Comparison of ENCODE assay signal across 12 cellular contexts in the genomic region with DNA sequence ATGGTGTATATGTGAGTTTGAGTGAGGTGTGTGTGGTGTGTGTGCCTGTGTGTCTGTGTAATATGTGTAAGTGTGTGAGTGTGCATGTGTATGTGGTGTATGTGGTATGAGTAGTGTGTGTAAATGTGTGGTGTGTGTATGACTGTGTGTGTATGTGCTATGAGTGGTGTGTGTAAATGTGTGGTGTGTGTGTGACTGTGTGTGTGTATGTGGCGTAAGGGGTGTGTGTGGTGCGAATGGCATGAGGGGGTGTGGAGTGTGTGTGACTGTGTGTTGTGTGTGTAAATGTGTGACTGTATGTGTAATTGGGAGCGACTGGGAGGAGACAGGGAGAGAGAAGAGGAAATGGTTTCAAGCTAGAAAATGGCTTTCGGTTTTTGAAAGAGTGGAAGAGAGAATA. TPM values are rescaled to one million over a fixed set of nuclear protein-coding genes. Genes with fewer than 3 reads are reported as not detected.
DNase-seq lines count a peak whose midpoint lies in the region; ATAC-seq, FAIRE-seq and TF ChIP-seq lines count a peak whose summit lies in the region.
"Had no signal": no experiment of that assay in that cellular context is flagged by ENCODE, and none has a peak within 500 bp of the region (broad histone marks: within the 10 kb centered on the region; RNA-seq: fewer than 3 reads in every experiment).

No MANE protein-coding gene starts in this region.

- no peak overlapping the region for H3K27ac Mint-ChIP-seq in activated CD8-positive, alpha-beta memory T cell treated with anti-CD3 and anti-CD28 coated beads, Interleukin-2, amount 10 ng/mL, durations not matched to agents 7 days and 5 days
- H3K27ac Mint-ChIP-seq in glutamatergic neuron (ENCODE audit: unreplicated experiment), result peak overlapping the region; percentile 2
- H3K27ac Mint-ChIP-seq in stimulated activated naive CD8-positive, alpha-beta T cell treated with anti-CD3 and anti-CD28 coated beads, Interleukin-15, amount 100 ng/mL, for 72 hours, result peak overlapping the region in 1 of 2 donors; percentile 0
- H3K27ac Mint-ChIP-seq: activated B cell treated with CpG ODN at 0.5 μM for 24 hours had no signal

- H3K9me3 ChIP-seq in OCI-LY7 (ENCODE audit: low read length) (no peaks in the 10 kb centered on the region), kidney (ENCODE audit: control insufficient read depth in 1 of 2, low read length in 2 of 2) (no peaks in the 10 kb centered on the region)
- H3K9me3 ChIP-seq: heart right ventricle had no signal

- FAIRE-seq in kidney (lab: Jason Lieb, UNC) (no peak), H54 (lab: Jason Lieb, UNC) (no peak)

- H3K4me3 Mint-ChIP-seq in activated CD8-positive, alpha-beta memory T cell treated with anti-CD3 and anti-CD28 coated beads, Interleukin-2, amount 10 ng/mL, durations not matched to agents 7 days and 5 days, result peak overlapping the region; percentile 38
- H3K4me3 Mint-ChIP-seq in glutamatergic neuron (ENCODE audit: unreplicated experiment), result peak overlapping the region; percentile 71
- peak overlapping the region; percentile 11 to 49 for H3K4me3 Mint-ChIP-seq in stimulated activated naive CD8-positive, alpha-beta T cell treated with anti-CD3 and anti-CD28 coated beads, Interleukin-15, amount 100 ng/mL, for 72 hours

- no peaks in the 10 kb centered on the region for H3K36me3 Mint-ChIP-seq in activated CD8-positive, alpha-beta memory T cell treated with anti-CD3 and anti-CD28 coated beads, Interleukin-2, amount 10 ng/mL, durations not matched to agents 7 days and 5 days
- no peaks in the 10 kb centered on the region for H3K36me3 Mint-ChIP-seq in glutamatergic neuron (ENCODE audit: unreplicated experiment)

- no peak overlapping the region for H3K4me3 ChIP-seq in OCI-LY7 (ENCODE audit: low read depth, low read length, poor library complexity, severe bottlenecking)
- no peak overlapping the region for H3K4me3 ChIP-seq in kidney (ENCODE audit: low read length in 2 of 2)

- no peaks in the 10 kb centered on the region for H3K36me3 ChIP-seq in OCI-LY7 (ENCODE audit: insufficient read depth, low read length)
- H3K36me3 ChIP-seq in kidney (ENCODE audit: control insufficient read depth in 1 of 2, insufficient read depth in 2 of 2, low read length in 2 of 2), result no peaks in the 10 kb centered on the region
- H3K36me3 ChIP-seq: heart right ventricle had no signal

- peaks cover 12% of the 10 kb centered on the region for H3K27me3 Mint-ChIP-seq in activated CD8-positive, alpha-beta memory T cell treated with anti-CD3 and anti-CD28 coated beads, Interleukin-2, amount 10 ng/mL, durations not matched to agents 7 days and 5 days
- H3K27me3 Mint-ChIP-seq in glutamatergic neuron (ENCODE audit: unreplicated experiment), result peaks cover 1% of the 10 kb centered on the region
- H3K27me3 Mint-ChIP-seq in stimulated activated naive CD8-positive, alpha-beta T cell treated with anti-CD3 and anti-CD28 coated beads, Interleukin-15, amount 100 ng/mL, for 72 hours, result peaks cover 33% of the 10 kb centered on the region

- no peak for ATAC-seq in activated CD8-positive, alpha-beta memory T cell treated with anti-CD3 and anti-CD28 coated beads, Interleukin-2, amount 10 ng/mL, durations not matched to agents 7 days and 5 days
- peak; percentile 54 for ATAC-seq in stimulated activated naive CD8-positive, alpha-beta T cell treated with anti-CD3 and anti-CD28 coated beads, Interleukin-15, amount 100 ng/mL, for 72 hours
- ATAC-seq in HG02759 (IDR thresholded peaks at IDR 0.05; ENCODE audit: unreplicated experiment), result no peak

- H3K27ac ChIP-seq in OCI-LY7 (ENCODE audit: low read depth, low read length, poor library complexity, severe bottlenecking) (no peak overlapping the region), kidney (ENCODE audit: low read depth in 2 of 2, low read length in 2 of 2) (no peak overlapping the region)

- no peak for TF ChIP-seq POLR2A in H54 (IDR thresholded peaks at IDR 0.05; ENCODE audit: low read depth, low read length)

- H4K20me1 ChIP-seq in OCI-LY7 (ENCODE audit: insufficient read depth, low read length), result no peaks in the 10 kb centered on the region

- no peak for DNase-seq in activated CD8-positive, alpha-beta memory T cell treated with anti-CD3 and anti-CD28 coated beads, Interleukin-2, amount 10 ng/mL, durations not matched to agents 7 days and 5 days
- no peak for DNase-seq in activated CD8-positive, alpha-beta memory T cell treated with anti-CD3 and anti-CD28 coated beads, Interleukin-2, amount 50 U/mL, for 4 hours
- DNase-seq in OCI-LY7 (ENCODE audit: low spot score) (no peak), glutamatergic neuron (no peak), kidney (no peak), H54 (ENCODE audit: insufficient read length, low spot score) (no peak)
- DNase-seq in stimulated activated naive CD8-positive, alpha-beta T cell treated with anti-CD3 and anti-CD28 coated beads, Interleukin-15, amount 100 ng/mL, for 72 hours, result no peak
- DNase-seq: activated B cell treated with CpG ODN at 0.5 μM for 24 hours; effector CD4-positive, alpha-beta T cell had no signal

- no peak overlapping the region for H3K9ac ChIP-seq in kidney (ENCODE audit: low read length in 2 of 2)

- H3K4me1 ChIP-seq in OCI-LY7 (ENCODE audit: insufficient read depth, low read length, poor library complexity, severe bottlenecking) (peaks cover 5% of the 10 kb centered on the region), kidney (ENCODE audit: control insufficient read depth in 1 of 2, insufficient read depth in 1 of 2, low read depth in 1 of 2, low read length in 2 of 2) (no peaks in the 10 kb centered on the region)

- peak overlapping the region; percentile 99 for H2AFZ ChIP-seq in OCI-LY7 (ENCODE audit: low read length)

- intact Hi-C loops in OCI-LY7 (cut with micrococcal nuclease; ENCODE audit: unreplicated experiment) (loop anchor here (1.0 kb wide), 2 partner anchors 24 to 38 kb away; partner anchors contain the start of gene GATAD1), kidney (cut with DNase I) (no loop called here)

- H3K9me2 ChIP-seq in OCI-LY7 (ENCODE audit: insufficient read depth, low read length), result no peaks in the 10 kb centered on the region

- no peaks in the 10 kb centered on the region for H3K9me3 Mint-ChIP-seq in activated CD8-positive, alpha-beta memory T cell treated with anti-CD3 and anti-CD28 coated beads, Interleukin-2, amount 10 ng/mL, durations not matched to agents 7 days and 5 days (ENCODE audit: low read depth)
- H3K9me3 Mint-ChIP-seq in glutamatergic neuron (ENCODE audit: unreplicated experiment), result peaks cover 1% of the 10 kb centered on the region
- H3K9me3 Mint-ChIP-seq in stimulated activated naive CD8-positive, alpha-beta T cell treated with anti-CD3 and anti-CD28 coated beads, Interleukin-15, amount 100 ng/mL, for 72 hours, result no peaks in the 10 kb centered on the region
- H3K9me3 Mint-ChIP-seq: activated B cell treated with CpG ODN at 0.5 μM for 24 hours had no signal

- CTCF ChIA-PET in activated CD8-positive, alpha-beta memory T cell treated with anti-CD3 and anti-CD28 coated beads, Interleukin-2, amount 10 ng/mL, durations not matched to agents 7 days and 5 days (lab: Charles Lee), result interaction anchor here (0.8 to 11.9 kb wide), 16 partner anchors 8 to 543 kb away, joined by 3 to 109 read pairs (median 4); partner anchors contain the start of genes ANKIB1, GATAD1, LRRD1 and MTERF1
- CTCF ChIA-PET in OCI-LY7 (lab: Charles Lee; ENCODE audit: unreplicated experiment), result no interaction called here

- POLR2A ChIA-PET in OCI-LY7 (lab: Charles Lee), result interaction anchor here (0.5 to 1.9 kb wide), 5 partner anchors 11 to 1139 kb away, joined by 3 to 10 read pairs (median 3); partner anchors contain the start of gene GATAD1

- no TSS peak for BruUV-seq in OCI-LY7 (replicated peaks; lab: Mats Ljungman, UMichigan)

- peak overlapping the region; percentile 76; the same call in 1 of the 2 replicates for H3K4me2 ChIP-seq in OCI-LY7 (ENCODE audit: low read length)

- peaks cover 33% of the 10 kb centered on the region for H3K4me1 Mint-ChIP-seq in activated CD8-positive, alpha-beta memory T cell treated with anti-CD3 and anti-CD28 coated beads, Interleukin-2, amount 10 ng/mL, durations not matched to agents 7 days and 5 days
- no peaks in the 10 kb centered on the region for H3K4me1 Mint-ChIP-seq in glutamatergic neuron (ENCODE audit: low read depth, unreplicated experiment)
- peaks cover 16% of the 10 kb centered on the region for H3K4me1 Mint-ChIP-seq in stimulated activated naive CD8-positive, alpha-beta T cell treated with anti-CD3 and anti-CD28 coated beads, Interleukin-15, amount 100 ng/mL, for 72 hours

- TF ChIP-seq CTCF in OCI-LY7 (conservative IDR thresholded peaks at IDR 0.05; ENCODE audit: low read length) (no peak), glutamatergic neuron (IDR thresholded peaks at IDR 0.05; ENCODE audit: partially characterized antibody, unreplicated experiment) (no peak), kidney (IDR thresholded peaks at IDR 0.05; ENCODE audit: borderline replicate concordance, extremely low read depth, insufficient read depth) (no peak)

- H3K79me2 ChIP-seq in OCI-LY7 (ENCODE audit: insufficient read depth, low read depth, low read length), result no peaks in the 10 kb centered on the region

RNA-seq across cellular contexts. Expression of gene GATAD1, which starts 23.6 kb away (rescaled TPM):
- 10 to 100 TPM; 18.3 to 21.0 TPM for total RNA-seq in activated CD8-positive, alpha-beta memory T cell treated with anti-CD3 and anti-CD28 coated beads, Interleukin-2, amount 10 ng/mL, durations not matched to agents 7 days and 5 days
- 15.5 and 19.6 TPM in 2 replicates for total RNA-seq in OCI-LY7 (2014; rRNA removed; shearing (Covaris generic))
- total RNA-seq in OCI-LY7 (2022) (37.9 and 47.3 TPM in 2 replicates), glutamatergic neuron (ENCODE audit: unreplicated experiment) (20.3 TPM), kidney (35.8 TPM)
- polyA plus RNA-seq in kidney (ENCODE audit: insufficient read depth, low read depth, low replicate concordance), result 17.5 TPM

RNA-seq across cellular contexts. Expression of gene ERVW-1, which starts 54.1 kb away (rescaled TPM):
- not detected for total RNA-seq in activated CD8-positive, alpha-beta memory T cell treated with anti-CD3 and anti-CD28 coated beads, Interleukin-2, amount 10 ng/mL, durations not matched to agents 7 days and 5 days
- total RNA-seq in OCI-LY7 (2014; rRNA removed; shearing (Covaris generic)), result not detected in 2 replicates
- total RNA-seq in OCI-LY7 (2022) (not detected in 2 replicates), glutamatergic neuron (ENCODE audit: unreplicated experiment) (not detected), kidney (not detected)
- not detected for polyA plus RNA-seq in kidney (ENCODE audit: insufficient read depth, low read depth, low replicate concordance)
- total RNA-seq: activated B cell treated with CpG ODN at 0.5 μM for 24 hours, heart right ventricle had no signal
- polyA plus RNA-seq: AG04450 had no signal
